In the genomic region with DNA sequence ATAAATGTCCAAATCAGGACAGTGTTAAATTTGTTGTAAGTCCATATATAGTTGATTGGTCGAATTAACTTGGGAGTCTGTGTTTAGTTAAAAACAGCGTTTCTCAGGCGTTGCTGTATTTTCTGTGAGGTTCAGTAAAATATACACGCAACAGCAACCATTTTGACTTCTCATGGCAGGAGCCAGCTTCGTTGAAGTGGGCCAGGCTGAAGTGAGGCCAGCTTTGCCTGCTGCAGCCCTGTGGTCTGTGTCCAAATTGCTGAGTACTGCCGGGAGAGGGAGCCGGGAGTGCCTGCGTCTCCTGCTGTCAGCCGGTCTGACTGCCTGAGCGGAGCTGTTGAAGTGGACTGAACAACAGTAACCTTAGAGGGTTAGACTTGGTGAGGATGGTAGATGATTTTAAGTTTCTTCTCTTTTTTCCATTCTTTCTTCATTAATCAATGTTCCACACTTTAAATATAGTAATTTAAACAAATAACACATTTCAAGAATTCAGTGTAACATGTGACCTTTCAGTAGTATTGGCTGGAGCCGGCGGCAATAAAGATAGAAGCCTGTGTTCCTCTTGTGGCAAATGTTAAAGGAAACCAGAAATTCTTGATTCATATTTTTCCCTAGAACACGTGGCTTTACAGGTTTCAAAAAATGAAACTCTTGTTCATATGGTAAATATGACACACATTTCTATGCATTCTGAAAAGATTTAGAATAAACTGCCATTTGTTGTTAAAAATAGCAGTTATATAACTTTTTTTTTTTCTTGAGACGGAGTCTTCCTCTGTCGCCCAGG, we compare ENCODE assay signal across 1 cellular context.
TF ChIP-seq lines count a peak whose summit lies in the region.

No MANE protein-coding gene starts in this region.

TF ChIP-seq in A549, 52 proteins besides CTCF, POLR2A, EP300 and RAD21 (continued from another document):
- TF ChIP-seq, protein P1, sequence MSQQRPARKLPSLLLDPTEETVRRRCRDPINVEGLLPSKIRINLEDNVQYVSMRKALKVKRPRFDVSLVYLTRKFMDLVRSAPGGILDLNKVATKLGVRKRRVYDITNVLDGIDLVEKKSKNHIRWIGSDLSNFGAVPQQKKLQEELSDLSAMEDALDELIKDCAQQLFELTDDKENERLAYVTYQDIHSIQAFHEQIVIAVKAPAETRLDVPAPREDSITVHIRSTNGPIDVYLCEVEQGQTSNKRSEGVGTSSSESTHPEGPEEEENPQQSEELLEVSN (IDR thresholded peaks at IDR 0.05; ENCODE audit: borderline replicate concordance, low read depth), result no peak
- TF ChIP-seq RCOR1 (IDR thresholded peaks at IDR 0.05; ENCODE audit: low read depth, low read length) (no peak), FOSL2 (IDR thresholded peaks at IDR 0.05) (no peak), FOSL2 (CRISPR knock-in tag; IDR thresholded peaks at IDR 0.05) (no peak), JUN (IDR thresholded peaks at IDR 0.05) (no peak), TP53 (CRISPR knock-in tag; IDR thresholded peaks at IDR 0.05) (no peak), REST (IDR thresholded peaks at IDR 0.05) (no peak), SREBF2 (IDR thresholded peaks at IDR 0.05) (no peak), CBX8 (IDR thresholded peaks at IDR 0.05) (no peak), KDM5A (IDR thresholded peaks at IDR 0.05) (no peak), PHF8 (IDR thresholded peaks at IDR 0.05; ENCODE audit: borderline replicate concordance, low read depth) (no peak), HEYL (CRISPR knock-in tag; IDR thresholded peaks at IDR 0.05) (no peak), EHMT2 (IDR thresholded peaks at IDR 0.05; ENCODE audit: low read depth) (no peak), HOXB13 (CRISPR knock-in tag; IDR thresholded peaks at IDR 0.05; ENCODE audit: low read depth) (no peak)
